ENCODE assay signal across 12 cellular contexts in genomic region chr10:9096288-9096687, GRCh38.
DNase-seq lines count a peak whose midpoint lies in the region; ATAC-seq and TF ChIP-seq lines count a peak whose summit lies in the region.
"Had no signal": no experiment of that assay in that cellular context is flagged by ENCODE, and none has a peak within 500 bp of the region (broad histone marks: within the 10 kb centered on the region; RNA-seq: fewer than 3 reads in every experiment).

No MANE protein-coding gene starts in this region.

- H2BK120ac ChIP-seq in mesendoderm (ENCODE audit: low read depth, low read length) = no peak overlapping the region

- no peak overlapping the region for H3K56ac ChIP-seq in mesendoderm (ENCODE audit: low read length)

- no peaks in the 10 kb centered on the region for H3K36me3 ChIP-seq in CD8-positive, alpha-beta memory T cell (ENCODE audit: insufficient read depth, low read length)
- H3K36me3 ChIP-seq in mesendoderm (ENCODE audit: control insufficient read depth, insufficient read depth, low read length) = no peaks in the 10 kb centered on the region
- H3K36me3 ChIP-seq in right lobe of liver = no peaks in the 10 kb centered on the region
- H3K36me3 ChIP-seq: SJSA1 had no signal

- no peak overlapping the region for H3K18ac ChIP-seq in mesendoderm (ENCODE audit: low read length)

- TF ChIP-seq CTCF in right lobe of liver (IDR thresholded peaks at IDR 0.05) = no peak

- H3K4me2 ChIP-seq in mesendoderm (ENCODE audit: low read length) = no peak overlapping the region

- H3K4me3 Mint-ChIP-seq in CD8-positive, alpha-beta memory T cell = peak overlapping the region in 4 of 7 donors; percentile 20 to 56 (median 34)
- peak overlapping the region; percentile 13 for H3K4me3 Mint-ChIP-seq in T-helper 17 cell
- peak overlapping the region; percentile 22 for H3K4me3 Mint-ChIP-seq in activated T-helper 17 cell treated with anti-CD3 and anti-CD28 coated beads, Interleukin-2, amount 50 U/mL, for 72 hours
- H3K4me3 Mint-ChIP-seq: natural killer cell treated with Interleukin-12 subunit alpha and Interleukin-12 subunit beta and Interleukin-15 and Interleukin-18, amount 100 ng/mL, for 72 hours had no signal

- ATAC-seq in T-helper 17 cell (peak; percentile 88), right lobe of liver (no peak)
- ATAC-seq in activated T-helper 17 cell treated with anti-CD3 and anti-CD28 coated beads, Interleukin-2, amount 50 U/mL, for 72 hours (replicated peaks) = peak; percentile 62
- ATAC-seq: natural killer cell treated with Interleukin-12 subunit alpha and Interleukin-12 subunit beta and Interleukin-15 and Interleukin-18, amount 100 ng/mL, for 72 hours had no signal

- CTCF ChIA-PET in CD8-positive, alpha-beta memory T cell (lab: Charles Lee) = no interaction called here

- no peak overlapping the region for H3K23ac ChIP-seq in mesendoderm (ENCODE audit: low read length)

- DNase-seq in CD8-positive, alpha-beta memory T cell = peak in 3 of 5 donors; percentile 49 to 82 (median 51)
- DNase-seq in T-helper 17 cell = peak in 1 of 3 donors; percentile 27
- no peak for DNase-seq in mesendoderm
- DNase-seq in GM19238 (ENCODE audit: insufficient read length, low spot score) = no peak
- DNase-seq in NCI-H1436 (lab: John Stamatoyannopoulos, UW) = no peak
- DNase-seq in right lobe of liver = no peak
- DNase-seq: AML-193, NCI-H1694, NCI-H446 treated with DMSO at 0.1 percent for 48 hours had no signal

- H3K27me3 Mint-ChIP-seq in CD8-positive, alpha-beta memory T cell = peaks cover 5 to 8% of the 10 kb centered on the region in 2 donors
- H3K27me3 Mint-ChIP-seq in T-helper 17 cell = no peaks in the 10 kb centered on the region
- H3K27me3 Mint-ChIP-seq in activated T-helper 17 cell treated with anti-CD3 and anti-CD28 coated beads, Interleukin-2, amount 50 U/mL, for 72 hours = no peaks in the 10 kb centered on the region

- H3K4me1 Mint-ChIP-seq in CD8-positive, alpha-beta memory T cell = peaks cover 13 to 28% (median 18%) of the 10 kb centered on the region in 3 donors
- H3K4me1 Mint-ChIP-seq in T-helper 17 cell = peaks cover 18% of the 10 kb centered on the region
- peaks cover 13% of the 10 kb centered on the region for H3K4me1 Mint-ChIP-seq in activated T-helper 17 cell treated with anti-CD3 and anti-CD28 coated beads, Interleukin-2, amount 50 U/mL, for 72 hours

- peak overlapping the region; percentile 81 for H3K4ac ChIP-seq in mesendoderm (ENCODE audit: low read depth, low read length)

- no peak overlapping the region for H3K9ac ChIP-seq in mesendoderm (ENCODE audit: low read length)

- no peak overlapping the region for H2BK15ac ChIP-seq in mesendoderm (replicated peaks; ENCODE audit: low read depth)

- H3K27ac ChIP-seq in CD8-positive, alpha-beta memory T cell (ENCODE audit: low read depth, low read length) = no peak overlapping the region
- H3K27ac ChIP-seq in mesendoderm (ENCODE audit: low read depth, low read length) = no peak overlapping the region
- no peak overlapping the region for H3K27ac ChIP-seq in right lobe of liver
- H3K27ac ChIP-seq: SJSA1 had no signal

- intact Hi-C loops in right lobe of liver (cut with DNase I) = no loop called here

- no peaks in the 10 kb centered on the region for H3K36me3 Mint-ChIP-seq in CD8-positive, alpha-beta memory T cell
- H3K36me3 Mint-ChIP-seq in T-helper 17 cell (ENCODE audit: low read depth) = peaks cover 2% of the 10 kb centered on the region
- H3K36me3 Mint-ChIP-seq in activated T-helper 17 cell treated with anti-CD3 and anti-CD28 coated beads, Interleukin-2, amount 50 U/mL, for 72 hours (ENCODE audit: low read depth) = no peaks in the 10 kb centered on the region
- H3K36me3 Mint-ChIP-seq: natural killer cell treated with Interleukin-12 subunit alpha and Interleukin-12 subunit beta and Interleukin-15 and Interleukin-18, amount 100 ng/mL, for 72 hours had no signal

- POLR2A ChIA-PET in CD8-positive, alpha-beta memory T cell (lab: Charles Lee) = interaction anchor here (0.6 kb wide), 1 partner anchor 1036 kb away, joined by 3 read pairs; no protein-coding TSS in a partner anchor

- WGBS in mesendoderm (ENCODE audit: extremely low coverage, insufficient coverage, low lambda C conversion rate) = no CpG with 5 or more reads among the region's 4 CpGs
- WGBS in right lobe of liver (ENCODE audit: insufficient coverage, low coverage, low lambda C conversion rate, missing lambda C conversion rate) = 40% methylated on average over 4 of the region's 4 CpGs

- H3K27me3 ChIP-seq in CD8-positive, alpha-beta memory T cell (ENCODE audit: insufficient read depth, low read length, poor library complexity, severe bottlenecking) = no peaks in the 10 kb centered on the region
- H3K27me3 ChIP-seq in mesendoderm (ENCODE audit: insufficient read depth, low read length, poor library complexity) (peaks cover 4% of the 10 kb centered on the region), right lobe of liver (no peaks in the 10 kb centered on the region)
- H3K27me3 ChIP-seq: SJSA1 had no signal

- no peak overlapping the region for H2BK5ac ChIP-seq in mesendoderm (ENCODE audit: low read length)

- no peaks in the 10 kb centered on the region for H3K79me1 ChIP-seq in mesendoderm (ENCODE audit: low read length)

- no peak overlapping the region for H3K4me3 ChIP-seq in CD8-positive, alpha-beta memory T cell (ENCODE audit: low read length)
- no peak overlapping the region for H3K4me3 ChIP-seq in mesendoderm (ENCODE audit: low read length)
- H3K4me3 ChIP-seq in right lobe of liver = no peak overlapping the region
- H3K4me3 ChIP-seq: SJSA1 had no signal

- H3K9me3 ChIP-seq in CD8-positive, alpha-beta memory T cell (ENCODE audit: low read length) = no peaks in the 10 kb centered on the region
- H3K9me3 ChIP-seq in T-helper 17 cell (ENCODE audit: control insufficient read depth, low read length, poor library complexity, severe bottlenecking) = no peaks in the 10 kb centered on the region
- H3K9me3 ChIP-seq in right lobe of liver = no peaks in the 10 kb centered on the region
- H3K9me3 ChIP-seq: SJSA1 had no signal

- H3K27ac Mint-ChIP-seq in CD8-positive, alpha-beta memory T cell = peak overlapping the region; percentile 18 to 95 (median 66)
- peak overlapping the region; percentile 89 for H3K27ac Mint-ChIP-seq in T-helper 17 cell
- H3K27ac Mint-ChIP-seq in activated T-helper 17 cell treated with anti-CD3 and anti-CD28 coated beads, Interleukin-2, amount 50 U/mL, for 72 hours = no peak overlapping the region
- H3K27ac Mint-ChIP-seq: natural killer cell treated with Interleukin-12 subunit alpha and Interleukin-12 subunit beta and Interleukin-15 and Interleukin-18, amount 100 ng/mL, for 72 hours had no signal

- H4K5ac ChIP-seq in mesendoderm (ENCODE audit: low read length) = no peak overlapping the region

- no peak for TF ChIP-seq POLR2A in right lobe of liver (IDR thresholded peaks at IDR 0.05)

- H3K4me1 ChIP-seq in CD8-positive, alpha-beta memory T cell (ENCODE audit: insufficient read depth, low read length) = peaks cover 30% of the 10 kb centered on the region
- no peaks in the 10 kb centered on the region for H3K4me1 ChIP-seq in mesendoderm (ENCODE audit: control insufficient read depth, low read depth, low read length)
- no peaks in the 10 kb centered on the region for H3K4me1 ChIP-seq in right lobe of liver
- H3K4me1 ChIP-seq: SJSA1 had no signal

- no peaks in the 10 kb centered on the region for H3K79me2 ChIP-seq in mesendoderm (ENCODE audit: control insufficient read depth, insufficient read depth, low read length)

- H4K8ac ChIP-seq in mesendoderm (ENCODE audit: low read depth, low read length) = no peak overlapping the region

- H2AK5ac ChIP-seq in mesendoderm (ENCODE audit: low read length) = no peak overlapping the region

- no peaks in the 10 kb centered on the region for H3K9me3 Mint-ChIP-seq in CD8-positive, alpha-beta memory T cell
- no peaks in the 10 kb centered on the region for H3K9me3 Mint-ChIP-seq in activated T-helper 17 cell treated with anti-CD3 and anti-CD28 coated beads, Interleukin-2, amount 50 U/mL, for 72 hours
- H3K9me3 Mint-ChIP-seq: natural killer cell treated with Interleukin-12 subunit alpha and Interleukin-12 subunit beta and Interleukin-15 and Interleukin-18, amount 100 ng/mL, for 72 hours had no signal

Comparison
In these comparisons a context has a peak if more than half of its experiments do, and no peak if none do; other contexts are left out.
1. DNase-seq: peak in CD8-positive, alpha-beta memory T cell (3 of 5); none in mesendoderm (single experiment), GM19238 (single experiment), NCI-H1436 (single experiment) and right lobe of liver (0 of 3).
2. ATAC-seq: peak in T-helper 17 cell (single experiment) and activated T-helper 17 cell treated with anti-CD3 and anti-CD28 coated beads, Interleukin-2, amount 50 U/mL, for 72 hours (single experiment); none in right lobe of liver (0 of 4).
3. Peak in every context shown above with its lines, with median percentiles within 50 percentile points of each other: H3K4me3 Mint-ChIP-seq.